In genomic region chr14:49897965-49898364, GRCh38 we compare ENCODE assay signal across 12 cellular contexts. TPM values are rescaled to one million over a fixed set of nuclear protein-coding genes. Genes with fewer than 3 reads are reported as not detected.
DNase-seq lines count a peak whose midpoint lies in the region; ATAC-seq, FAIRE-seq and TF ChIP-seq lines count a peak whose summit lies in the region.
"Had no signal": no experiment of that assay in that cellular context is flagged by ENCODE, and none has a peak within 500 bp of the region (broad histone marks: within the 10 kb centered on the region; RNA-seq: fewer than 3 reads in every experiment).

No MANE protein-coding gene starts in this region.

- H3K9me1 ChIP-seq in endothelial cell of umbilical vein (replicated peaks; ENCODE audit: control insufficient read depth, extremely low read depth, insufficient read depth, low read length) = no peaks in the 10 kb centered on the region

- H3K9me2 ChIP-seq in PC-3 (replicated peaks; ENCODE audit: low read length) = no peaks in the 10 kb centered on the region

- H3F3A ChIP-seq in PC-3 (ENCODE audit: low read length, unreplicated experiment) = peaks cover 7% of the 10 kb centered on the region

- peak; percentile 26 for DNase-seq in SIG-M5 treated with dmso at 0.1 percent for 504 hours (lab: John Stamatoyannopoulos, UW; ENCODE audit: unreplicated experiment)
- no peak for DNase-seq in SIG-M5 (lab: John Stamatoyannopoulos, UW)
- peak; percentile 73 for DNase-seq in PC-3
- no peak for DNase-seq in endothelial cell of umbilical vein (ENCODE audit: low read depth, low spot score)
- no peak for DNase-seq in NCI-H526 treated with DMSO at 0.1 percent for 48 hours (lab: John Stamatoyannopoulos, UW)
- DNase-seq: amniotic stem cell; hippocampal formation; SJCRH30; stimulated activated CD8-positive, alpha-beta memory T cell treated with anti-CD3 and anti-CD28 coated beads, Interleukin-4, amount 100 ng/mL, for 48 hours had no signal

- ATAC-seq in PC-3 = peak; percentile 28
- ATAC-seq in HG03521 (IDR thresholded peaks at IDR 0.05; ENCODE audit: unreplicated experiment) = no peak
- no peak for ATAC-seq in GM18511 (IDR thresholded peaks at IDR 0.05; ENCODE audit: unreplicated experiment)

- H3K36me3 ChIP-seq in PC-3 (ENCODE audit: low read depth, low read length) = peaks cover 37% of the 10 kb centered on the region
- peaks cover 0 to 5% of the 10 kb centered on the region in 2 experiments for H3K36me3 ChIP-seq in endothelial cell of umbilical vein (ENCODE audit: control insufficient read depth in 2 of 2, extremely low read depth in 1 of 2, insufficient read depth in 2 of 2, low read length in 2 of 2)

- H3K4me3 ChIP-seq in PC-3 (ENCODE audit: low read length) = peak overlapping the region; percentile 91
- peak overlapping the region in 1 of 3 experiments; percentile 70 for H3K4me3 ChIP-seq in endothelial cell of umbilical vein (replicated peaks in 1 of 3; ENCODE audit: insufficient read depth in 1 of 3, low read depth in 1 of 3, low read length in 3 of 3)
- peak overlapping the region in 3 of 7 experiments; percentile 3 to 87 (median 15) for H3K4me3 ChIP-seq in skin epidermis
- H3K4me3 ChIP-seq: SJCRH30 had no signal

- CTCF ChIA-PET in PC-3 (lab: Charles Lee) (interaction anchor here (0.6 kb wide), 1 partner anchor 50 kb away, joined by 15 read pairs; no protein-coding TSS in a partner anchor), endothelial cell of umbilical vein (lab: Charles Lee) (interaction anchor here (0.9 to 1.4 kb wide), 5 partner anchors 9 to 207 kb away, joined by 3 to 6 read pairs (median 5); no protein-coding TSS in a partner anchor)

- intact Hi-C loops in PC-3 (cut with micrococcal nuclease) (loop anchor here (1.0 to 5.0 kb wide), 5 partner anchors 9 to 164 kb away; no protein-coding TSS in a partner anchor), endothelial cell of umbilical vein (cut with micrococcal nuclease) (no loop called here)

- no TSS peak for BruUV-seq in PC-3 (replicated peaks; lab: Mats Ljungman, UMichigan)
- no TSS peak for BruUV-seq in endothelial cell of umbilical vein (replicated peaks; lab: Mats Ljungman, UMichigan)

- dilution Hi-C loops in endothelial cell of umbilical vein (cut with MboI; ENCODE audit: extremely low pct_ligation_motif_present, low sequenced_read_pairs) = no loop called here

- TF ChIP-seq CTCF in PC-3 (conservative IDR thresholded peaks at IDR 0.05; ENCODE audit: low read depth, low read length) (no peak), endothelial cell of umbilical vein (IDR thresholded peaks at IDR 0.05; ENCODE audit: extremely low read depth in 1 of 2, insufficient read depth in 1 of 2, low read depth in 1 of 2, low read length in 2 of 2) (no peak)

- H4K20me1 ChIP-seq in PC-3 (ENCODE audit: low read length) (peaks cover 54% of the 10 kb centered on the region), endothelial cell of umbilical vein (replicated peaks; ENCODE audit: control insufficient read depth, extremely low read depth, insufficient read depth, low read length) (peaks cover 4% of the 10 kb centered on the region)

- H3K9me3 ChIP-seq in PC-3 (ENCODE audit: low read length) (no peaks in the 10 kb centered on the region), endothelial cell of umbilical vein (replicated peaks; ENCODE audit: control insufficient read depth, insufficient read depth, low read length) (no peaks in the 10 kb centered on the region)
- H3K9me3 ChIP-seq: SJCRH30 had no signal

- peak overlapping the region; percentile 91 for H3K4me2 ChIP-seq in PC-3 (ENCODE audit: low read length)
- peak overlapping the region; percentile 94 for H3K4me2 ChIP-seq in endothelial cell of umbilical vein (ENCODE audit: insufficient read depth, low read length)

- POLR2A ChIA-PET in PC-3 (lab: Charles Lee; ENCODE audit: unreplicated experiment) (interaction anchor here (0.7 to 1.1 kb wide), 3 partner anchors 9 to 101 kb away, joined by 3 to 13 read pairs (median 4); no protein-coding TSS in a partner anchor), endothelial cell of umbilical vein (lab: Charles Lee) (no interaction called here)

- H2AFZ ChIP-seq in PC-3 (ENCODE audit: low read length) = no peak overlapping the region
- no peak overlapping the region for H2AFZ ChIP-seq in endothelial cell of umbilical vein (ENCODE audit: low read depth, low read length)

- H3K79me2 ChIP-seq in PC-3 (ENCODE audit: low read length) (peaks cover 75% of the 10 kb centered on the region), endothelial cell of umbilical vein (ENCODE audit: control insufficient read depth, insufficient read depth, low read length) (peaks cover 56% of the 10 kb centered on the region)

- H3K9ac ChIP-seq in PC-3 (ENCODE audit: low read length) = peak overlapping the region; percentile 100; the same call in 1 of the 2 replicates
- no peak overlapping the region for H3K9ac ChIP-seq in endothelial cell of umbilical vein (replicated peaks; ENCODE audit: extremely low read depth, insufficient read depth, low read length)

- FAIRE-seq in endothelial cell of umbilical vein (lab: Jason Lieb, UNC) = no peak

- peak overlapping the region; percentile 24 for H3K27ac ChIP-seq in PC-3 (ENCODE audit: low read length)
- no peak overlapping the region for H3K27ac ChIP-seq in endothelial cell of umbilical vein (ENCODE audit: insufficient read depth, low read depth, low read length)
- H3K27ac ChIP-seq in skin epidermis = peak overlapping the region in 16 of 21 experiments; percentile 1 to 100 (median 62)
- H3K27ac ChIP-seq: SJCRH30 had no signal

- H3K4me1 ChIP-seq in PC-3 (ENCODE audit: insufficient read depth, low read length) (peaks cover 32% of the 10 kb centered on the region), endothelial cell of umbilical vein (ENCODE audit: control insufficient read depth, extremely low read depth, insufficient read depth, low read length) (peaks cover 36% of the 10 kb centered on the region)
- H3K4me1 ChIP-seq: SJCRH30 had no signal

- H3K27me3 ChIP-seq in PC-3 (ENCODE audit: low read length) (no peaks in the 10 kb centered on the region), endothelial cell of umbilical vein (ENCODE audit: control insufficient read depth in 2 of 2, insufficient read depth in 2 of 2, low read length in 2 of 2) (no peaks in the 10 kb centered on the region)
- H3K27me3 ChIP-seq: SJCRH30 had no signal

- no peak for TF ChIP-seq POLR2A in endothelial cell of umbilical vein (IDR thresholded peaks at IDR 0.05; ENCODE audit: low read depth, low read length)

TF ChIP-seq in endothelial cell of umbilical vein, 7 proteins besides CTCF, POLR2A, EP300 and RAD21:
- TF ChIP-seq FOS (IDR thresholded peaks at IDR 0.05; ENCODE audit: borderline replicate concordance, insufficient read depth, low read length) (no peak), GATA2 (IDR thresholded peaks at IDR 0.05; ENCODE audit: insufficient read depth, insufficient read length, low read depth, low read length) (no peak), MYC (IDR thresholded peaks at IDR 0.05; ENCODE audit: low read depth, low read length) (no peak), POLR2AphosphoS5 (IDR thresholded peaks at IDR 0.05; ENCODE audit: insufficient read depth, low read depth, low read length) (no peak), MAX (IDR thresholded peaks at IDR 0.05; ENCODE audit: insufficient read depth, insufficient read length) (no peak), EZH2 (IDR thresholded peaks at IDR 0.05; ENCODE audit: borderline replicate concordance, low read depth, low read length, severe bottlenecking) (no peak), JUN (IDR thresholded peaks at IDR 0.05; ENCODE audit: borderline replicate concordance, insufficient read depth, insufficient read length, low read depth) (no peak)

RNA-seq across cellular contexts. Expression of gene ARF6, which starts 5.1 kb away (rescaled TPM):
- total RNA-seq in PC-3 (2014; rRNA removed) (86.4 and 107 TPM in 2 replicates), endothelial cell of umbilical vein (73.2 and 73.6 TPM in 2 replicates)
- polyA plus RNA-seq in endothelial cell of umbilical vein = 19.3 and 21.7 TPM in 2 replicates
- 24.9 and 25.7 TPM in 2 replicates for polyA plus RNA-seq in endothelial cell of umbilical vein (2011; cell fraction: cytosol; rRNA removed)
- 15.5 and 19.7 TPM in 2 replicates for polyA plus RNA-seq in endothelial cell of umbilical vein (2011; cell fraction: nucleus; rRNA removed)
- polyA plus RNA-seq in endothelial cell of umbilical vein (2012) = 32.3 and 43.2 TPM in 2 replicates
- 26.5 and 30.5 TPM in 2 replicates for polyA minus RNA-seq in endothelial cell of umbilical vein
- 17.2 TPM for polyA minus RNA-seq in endothelial cell of umbilical vein (2011; cell fraction: cytosol; rRNA and poly(A)+ RNA removed)
- polyA minus RNA-seq in endothelial cell of umbilical vein (2011; cell fraction: nucleus; rRNA and poly(A)+ RNA removed) = 13.5 and 14.0 TPM in 2 replicates

RNA-seq across cellular contexts. Expression of gene NEMF, which starts 45.4 kb away (rescaled TPM):
- total RNA-seq in PC-3 (2014; rRNA removed) (52.9 and 54.0 TPM in 2 replicates), endothelial cell of umbilical vein (71.4 and 74.2 TPM in 2 replicates)
- polyA plus RNA-seq in endothelial cell of umbilical vein = 7.9 and 12.2 TPM in 2 replicates
- polyA plus RNA-seq in endothelial cell of umbilical vein (2011; cell fraction: cytosol; rRNA removed) = 17.5 and 17.8 TPM in 2 replicates
- polyA plus RNA-seq in endothelial cell of umbilical vein (2011; cell fraction: nucleus; rRNA removed) = 71.5 and 92.8 TPM in 2 replicates
- polyA plus RNA-seq in endothelial cell of umbilical vein (2012) = 43.5 and 50.1 TPM in 2 replicates
- 71.1 and 72.7 TPM in 2 replicates for polyA minus RNA-seq in endothelial cell of umbilical vein
- polyA minus RNA-seq in endothelial cell of umbilical vein (2011; cell fraction: cytosol; rRNA and poly(A)+ RNA removed) = 17.4 TPM
- polyA minus RNA-seq in endothelial cell of umbilical vein (2011; cell fraction: nucleus; rRNA and poly(A)+ RNA removed) = 137 and 138 TPM in 2 replicates

Comparison
In these comparisons a context has a peak if more than half of its experiments do, and no peak if none do; other contexts are left out.
1. DNase-seq: peak in SIG-M5 treated with dmso at 0.1 percent for 504 hours (single experiment) and PC-3 (single experiment); none in SIG-M5 (single experiment), endothelial cell of umbilical vein (single experiment) and NCI-H526 treated with DMSO at 0.1 percent for 48 hours (single experiment).